14 cellular contexts compared by ENCODE assay signal in genomic region chr10:32995751-32996150, GRCh38. TPM values are rescaled to one million over a fixed set of nuclear protein-coding genes. Genes with fewer than 3 reads are reported as not detected.
A peak's percentile ranks its signal among the peaks of the same experiment; 100 is the strongest.
DNase-seq lines count a peak whose midpoint lies in the region; ATAC-seq and TF ChIP-seq lines count a peak whose summit lies in the region.
"Had no signal": no experiment of that assay in that cellular context is flagged by ENCODE, and none has a peak within 500 bp of the region (broad histone marks: within the 10 kb centered on the region; RNA-seq: fewer than 3 reads in every experiment).

No MANE protein-coding gene starts in this region.

- H3K79me2 ChIP-seq in OCI-LY7 (ENCODE audit: insufficient read depth, low read depth, low read length), result no peaks in the 10 kb centered on the region

- intact Hi-C loops in OCI-LY7 (cut with micrococcal nuclease; ENCODE audit: unreplicated experiment), result loop anchor here (5.0 kb wide), 2 partner anchors 78 to 122 kb away; no protein-coding TSS in a partner anchor
- intact Hi-C loops in gastrocnemius medialis (cut with DNase I; ENCODE audit: low total_unique reads), result no loop called here

- H3K4me2 ChIP-seq in OCI-LY7 (ENCODE audit: low read length), result peak overlapping the region; percentile 56

- H3K27me3 ChIP-seq in gastrocnemius medialis (no peaks in the 10 kb centered on the region), Peyer's patch (no peaks in the 10 kb centered on the region)
- H3K27me3 ChIP-seq: tibial nerve had no signal

- CTCF ChIA-PET in OCI-LY7 (lab: Charles Lee; ENCODE audit: unreplicated experiment), result interaction anchor here (1.1 to 1.6 kb wide), 4 partner anchors 10 to 22 kb away, joined by 3 to 7 read pairs (median 4); no protein-coding TSS in a partner anchor

- H4K20me1 ChIP-seq in OCI-LY7 (ENCODE audit: insufficient read depth, low read length), result no peaks in the 10 kb centered on the region

- TF ChIP-seq CTCF in OCI-LY7 (conservative IDR thresholded peaks at IDR 0.05; ENCODE audit: low read length), result no peak
- no peak for TF ChIP-seq CTCF in gastrocnemius medialis (IDR thresholded peaks at IDR 0.05 in 4 of 5, conservative IDR thresholded peaks at IDR 0.05 in 1 of 5)
- TF ChIP-seq CTCF in coronary artery (IDR thresholded peaks at IDR 0.05), result no peak
- TF ChIP-seq CTCF in Peyer's patch (IDR thresholded peaks at IDR 0.05), result no peak

- peak overlapping the region; percentile 93 for H2AFZ ChIP-seq in OCI-LY7 (ENCODE audit: low read length)

- peak; percentile 15 for DNase-seq in DMS53 (lab: John Stamatoyannopoulos, UW)
- no peak for DNase-seq in DMS53 treated with DMSO at 0.1 percent for 48 hours (lab: John Stamatoyannopoulos, UW; ENCODE audit: unreplicated experiment)
- DNase-seq in OCI-LY7 (ENCODE audit: low spot score), result peak; percentile 85
- DNase-seq in gastrocnemius medialis, result no peak
- DNase-seq in NOMO-1 treated with dmso at 0.1 percent for 144 hours (lab: John Stamatoyannopoulos, UW; ENCODE audit: unreplicated experiment), result no peak
- DNase-seq in coronary artery (ENCODE audit: low spot score), result no peak
- no peak for DNase-seq in Peyer's patch
- DNase-seq: activated T-cell treated with anti-CD3 and anti-CD28 coated beads, Interleukin-2, amount 50 U/mL, for 1 hour; NCI-H2227 treated with DMSO at 0.1 percent for 48 hours; stimulated activated CD4-positive, alpha-beta T cell treated with anti-CD3 and anti-CD28 coated beads, Interleukin-2, amount 100 ng/mL, for 24 hours; T-helper 1 cell had no signal

- peak overlapping the region; percentile 80 for H3K27ac ChIP-seq in OCI-LY7 (ENCODE audit: low read depth, low read length, poor library complexity, severe bottlenecking)
- peak overlapping the region in 3 of 4 donors; percentile 18 to 40 (median 33) for H3K27ac ChIP-seq in gastrocnemius medialis
- peak overlapping the region in 1 of 2 donors; percentile 32 for H3K27ac ChIP-seq in coronary artery
- no peak overlapping the region for H3K27ac ChIP-seq in Peyer's patch
- H3K27ac ChIP-seq: HL-60, tibial nerve had no signal

- POLR2A ChIA-PET in OCI-LY7 (lab: Charles Lee), result interaction anchor here (0.7 to 4.5 kb wide), 12 partner anchors 9 to 124 kb away, joined by 3 to 35 read pairs (median 5); no protein-coding TSS in a partner anchor

- no peaks in the 10 kb centered on the region; the same call in 1 of the 2 replicates for H3K36me3 ChIP-seq in OCI-LY7 (ENCODE audit: insufficient read depth, low read length)
- no peaks in the 10 kb centered on the region for H3K36me3 ChIP-seq in gastrocnemius medialis
- no peaks in the 10 kb centered on the region for H3K36me3 ChIP-seq in Peyer's patch
- H3K36me3 ChIP-seq: tibial nerve had no signal

- no TSS peak for BruUV-seq in OCI-LY7 (replicated peaks; lab: Mats Ljungman, UMichigan)

- in situ Hi-C loops in gastrocnemius medialis (cut with MboI; ENCODE audit: low sequenced_read_pairs in 4 of 4), result no loop called here

- ATAC-seq in HG02870 (IDR thresholded peaks at IDR 0.05; ENCODE audit: unreplicated experiment) (peak; percentile 79), gastrocnemius medialis (no peak)

- TF ChIP-seq POLR2A in gastrocnemius medialis (IDR thresholded peaks at IDR 0.05), result no peak
- TF ChIP-seq POLR2A in Peyer's patch (IDR thresholded peaks at IDR 0.05), result no peak

- H3K9me3 ChIP-seq in OCI-LY7 (ENCODE audit: low read length) (peaks cover 29% of the 10 kb centered on the region; the same call in 1 of the 2 replicates), gastrocnemius medialis (peaks cover 0 to 8% (median 0%) of the 10 kb centered on the region in 3 donors), Peyer's patch (no peaks in the 10 kb centered on the region)

- H3K4me1 ChIP-seq in OCI-LY7 (ENCODE audit: insufficient read depth, low read length, poor library complexity, severe bottlenecking) (peaks cover 39% of the 10 kb centered on the region), gastrocnemius medialis (no peaks in the 10 kb centered on the region), Peyer's patch (no peaks in the 10 kb centered on the region)
- H3K4me1 ChIP-seq: tibial nerve had no signal

- no peaks in the 10 kb centered on the region for H3K9me2 ChIP-seq in OCI-LY7 (ENCODE audit: insufficient read depth, low read length)

- H3K4me3 ChIP-seq in OCI-LY7 (ENCODE audit: low read depth, low read length, poor library complexity, severe bottlenecking) (peak overlapping the region; percentile 33), gastrocnemius medialis (no peak overlapping the region), coronary artery (no peak overlapping the region), Peyer's patch (no peak overlapping the region)
- H3K4me3 ChIP-seq: tibial nerve had no signal

RNA-seq across cellular contexts. Expression of gene ITGB1, which starts 37.7 kb away (rescaled TPM):
- total RNA-seq in OCI-LY7 (2014; rRNA removed; shearing (Covaris generic)), result 165 and 179 TPM in 2 replicates
- total RNA-seq in OCI-LY7 (2022) (167 and 199 TPM in 2 replicates), gastrocnemius medialis (100 to 1,000 TPM; 242 to 379 (median 368) TPM), Peyer's patch (100 to 1,000 TPM in 3 of 4 donors, 10 to 100 TPM in 1; 57.8 to 256 (median 162) TPM)

Comparison
In these comparisons a context has a peak if more than half of its experiments do, and no peak if none do; other contexts are left out.
1. DNase-seq: peak in DMS53 (single experiment) and OCI-LY7 (single experiment); none in DMS53 treated with DMSO at 0.1 percent for 48 hours (single experiment), gastrocnemius medialis (0 of 2), NOMO-1 treated with dmso at 0.1 percent for 144 hours (single experiment), coronary artery (single experiment) and Peyer's patch (0 of 3).
2. H3K27ac ChIP-seq: peak in OCI-LY7 (single experiment) and gastrocnemius medialis (3 of 4); none in Peyer's patch (0 of 4).